In the genomic region with DNA sequence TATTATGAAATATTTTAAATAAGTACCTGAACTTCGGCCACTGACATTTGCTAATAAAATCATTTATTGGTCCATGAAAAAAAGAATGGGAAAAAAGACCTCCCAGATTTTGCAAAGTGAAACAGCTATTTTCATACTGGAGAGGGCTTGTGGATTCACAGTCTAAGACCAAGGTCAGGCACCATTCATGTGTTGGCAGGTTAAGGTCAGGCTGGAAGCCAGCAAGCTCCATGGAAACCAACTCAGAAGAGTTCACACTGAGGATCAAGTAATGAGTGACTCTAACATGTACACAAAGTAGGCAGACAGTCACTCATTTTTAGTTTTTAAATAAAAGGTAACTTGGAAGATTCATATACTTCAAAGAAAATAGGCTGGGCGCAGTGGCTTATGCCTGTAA, we compare ENCODE assay signal across 1 cellular context.
TF ChIP-seq lines count a peak whose summit lies in the region.

No MANE protein-coding gene starts in this region.

TF ChIP-seq in liver, 16 proteins besides CTCF, POLR2A, EP300 and RAD21 (continued from another document):
- TF ChIP-seq, protein P1, sequence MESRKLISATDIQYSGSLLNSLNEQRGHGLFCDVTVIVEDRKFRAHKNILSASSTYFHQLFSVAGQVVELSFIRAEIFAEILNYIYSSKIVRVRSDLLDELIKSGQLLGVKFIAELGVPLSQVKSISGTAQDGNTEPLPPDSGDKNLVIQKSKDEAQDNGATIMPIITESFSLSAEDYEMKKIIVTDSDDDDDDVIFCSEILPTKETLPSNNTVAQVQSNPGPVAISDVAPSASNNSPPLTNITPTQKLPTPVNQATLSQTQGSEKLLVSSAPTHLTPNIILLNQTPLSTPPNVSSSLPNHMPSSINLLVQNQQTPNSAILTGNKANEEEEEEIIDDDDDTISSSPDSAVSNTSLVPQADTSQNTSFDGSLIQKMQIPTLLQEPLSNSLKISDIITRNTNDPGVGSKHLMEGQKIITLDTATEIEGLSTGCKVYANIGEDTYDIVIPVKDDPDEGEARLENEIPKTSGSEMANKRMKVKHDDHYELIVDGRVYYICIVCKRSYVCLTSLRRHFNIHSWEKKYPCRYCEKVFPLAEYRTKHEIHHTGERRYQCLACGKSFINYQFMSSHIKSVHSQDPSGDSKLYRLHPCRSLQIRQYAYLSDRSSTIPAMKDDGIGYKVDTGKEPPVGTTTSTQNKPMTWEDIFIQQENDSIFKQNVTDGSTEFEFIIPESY (IDR thresholded peaks at IDR 0.05): no peak
- no peak for TF ChIP-seq GABPA (IDR thresholded peaks at IDR 0.05 in 1 of 2, conservative IDR thresholded peaks at IDR 0.05 in 1 of 2)
- TF ChIP-seq FOXA2 (IDR thresholded peaks at IDR 0.05): no peak
- TF ChIP-seq TAF1 (conservative IDR thresholded peaks at IDR 0.05): no peak
- TF ChIP-seq YY1 (IDR thresholded peaks at IDR 0.05): peak; percentile 62
- TF ChIP-seq MAX (IDR thresholded peaks at IDR 0.05): no peak
- TF ChIP-seq, protein P2, sequence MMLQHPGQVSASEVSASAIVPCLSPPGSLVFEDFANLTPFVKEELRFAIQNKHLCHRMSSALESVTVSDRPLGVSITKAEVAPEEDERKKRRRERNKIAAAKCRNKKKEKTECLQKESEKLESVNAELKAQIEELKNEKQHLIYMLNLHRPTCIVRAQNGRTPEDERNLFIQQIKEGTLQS (IDR thresholded peaks at IDR 0.05): no peak
- peak; percentile 48 to 54 for TF ChIP-seq HNF4A (conservative IDR thresholded peaks at IDR 0.05)
- TF ChIP-seq NR2F2 (IDR thresholded peaks at IDR 0.05): no peak
- peak; percentile 74 to 82 for TF ChIP-seq RXRA (IDR thresholded peaks at IDR 0.05)
- TF ChIP-seq SP1 (IDR thresholded peaks at IDR 0.05): peak; percentile 31
- no peak for TF ChIP-seq JUND (IDR thresholded peaks at IDR 0.05)
